In genomic region chr17:75505152-75505409, GRCh38 we compare ENCODE assay signal across 23 cellular contexts. TPM values are rescaled to one million over a fixed set of nuclear protein-coding genes. Genes with fewer than 3 reads are reported as not detected.
"Had no signal": no experiment of that assay in that cellular context is flagged by ENCODE, and none has a peak within 500 bp of the region (broad histone marks: within the 10 kb centered on the region; RNA-seq: fewer than 3 reads in every experiment).

No MANE protein-coding gene starts in this region.

- H3K4me1 ChIP-seq: foreskin keratinocyte had no signal

- H3K4me3 Mint-ChIP-seq: endodermal cell; nephron; stimulated activated effector memory CD8-positive, alpha-beta T cell treated with anti-CD3 and anti-CD28 coated beads, Interleukin-12 subunit alpha, Interleukin-12 subunit beta, amount 100 ng/mL, for 72 hours had no signal

- H3K27ac ChIP-seq: foreskin keratinocyte, neutrophil, psoas muscle, suprapubic skin, vagina had no signal

- FAIRE-seq: endothelial cell of umbilical vein, keratinocyte had no signal

- H3K4me3 ChIP-seq: coronary artery, mucosa of descending colon, psoas muscle, right lobe of liver, suprapubic skin, tibial artery, upper lobe of left lung, vagina had no signal

- H3K27me3 ChIP-seq: foreskin keratinocyte, neutrophil, right lobe of liver, suprapubic skin, tibial artery, upper lobe of left lung, vagina had no signal

- H3K27ac Mint-ChIP-seq: endodermal cell; nephron; stimulated activated effector memory CD8-positive, alpha-beta T cell treated with anti-CD3 and anti-CD28 coated beads, Interleukin-12 subunit alpha, Interleukin-12 subunit beta, amount 100 ng/mL, for 72 hours had no signal

- H3K9me3 ChIP-seq: mucosa of descending colon, neutrophil, psoas muscle, right lobe of liver, suprapubic skin, tibial artery, upper lobe of left lung, vagina had no signal

- H3K36me3 Mint-ChIP-seq: immature natural killer cell; stimulated activated effector memory CD8-positive, alpha-beta T cell treated with anti-CD3 and anti-CD28 coated beads, Interleukin-12 subunit alpha, Interleukin-12 subunit beta, amount 100 ng/mL, for 72 hours had no signal

- H3K4me1 Mint-ChIP-seq: endodermal cell had no signal

- H3K9me3 Mint-ChIP-seq: endodermal cell; immature natural killer cell; nephron; stimulated activated effector memory CD8-positive, alpha-beta T cell treated with anti-CD3 and anti-CD28 coated beads, Interleukin-12 subunit alpha, Interleukin-12 subunit beta, amount 100 ng/mL, for 72 hours had no signal

- DNase-seq: effector CD4-positive, alpha-beta T cell; endodermal cell; erythroblast; foreskin keratinocyte; immature natural killer cell; mammary epithelial cell; psoas muscle; retina; stimulated activated CD4-positive, alpha-beta T cell treated with anti-CD3 and anti-CD28 coated beads, Interleukin-4, amount 100 ng/mL, for 1 hour; stimulated activated CD8-positive, alpha-beta memory T cell treated with anti-CD3 and anti-CD28 coated beads, Interleukin-4, amount 100 ng/mL, for 48 hours; stimulated activated naive CD8-positive, alpha-beta T cell treated with anti-CD3 and anti-CD28 coated beads, Interleukin-15, Interleukin-2, amounts not matched to agents 100 U/mL and 50 U/mL, for 24 hours; tibial artery had no signal

- ATAC-seq: foreskin keratinocyte; stimulated activated naive CD8-positive, alpha-beta T cell treated with anti-CD3 and anti-CD28 coated beads, Interleukin-15, Interleukin-2, amounts not matched to agents 100 U/mL and 50 U/mL, for 24 hours had no signal

RNA-seq across cellular contexts. Expression of gene CASKIN2, which starts 10.3 kb away (rescaled TPM):
- polyA plus RNA-seq: immature natural killer cell had no signal
